ENCODE assay signal across 2 cellular contexts in genomic region chr4:126719803-126720202, GRCh38.
A peak's percentile ranks its signal among the peaks of the same experiment; 100 is the strongest.
TF ChIP-seq lines count a peak whose summit lies in the region.

No MANE protein-coding gene starts in this region.

TF ChIP-seq in A549, 52 proteins besides CTCF, POLR2A, EP300 and RAD21:
- TF ChIP-seq MAFK (IDR thresholded peaks at IDR 0.05; ENCODE audit: partially characterized antibody) (peak; percentile 33), EHF (CRISPR knock-in tag; IDR thresholded peaks at IDR 0.05) (no peak)

TF ChIP-seq in IMR-90, 13 proteins besides CTCF, POLR2A, EP300 and RAD21:
- TF ChIP-seq MAFK (IDR thresholded peaks at IDR 0.05; ENCODE audit: low read depth, low read length) (peak; percentile 56), CEBPB (IDR thresholded peaks at IDR 0.05; ENCODE audit: low read depth, low read length) (no peak)
